Comparison of ENCODE assay signal across 8 cellular contexts in genomic region chr5:175979371-175979995, GRCh38. TPM values are rescaled to one million over a fixed set of nuclear protein-coding genes. Genes with fewer than 3 reads are reported as not detected.
A peak's percentile ranks its signal among the peaks of the same experiment; 100 is the strongest.
DNase-seq lines count a peak whose midpoint lies in the region; ATAC-seq, FAIRE-seq and TF ChIP-seq lines count a peak whose summit lies in the region.
"Not testable (repeated sequence)": the region's sequence is repeated elsewhere in the genome, so short reads cannot be mapped to it uniquely, and the experiment has no call there.

No MANE protein-coding gene starts in this region.

- in situ Hi-C loops in K562 (cut with MboI); HepG2 (cut with HindIII; ENCODE audit: extremely low pct_ligation_motif_present, low pct_unique_long_range_greater_than_20kb): not testable (repeated sequence)

- not testable (repeated sequence) for H4K5ac ChIP-seq in H1 (ENCODE audit: insufficient read length, low read depth, low read length)

- not testable (repeated sequence) for TF ChIP-seq POLR2A in K562 (conservative IDR thresholded peaks at IDR 0.05); H1 (IDR thresholded peaks at IDR 0.05; ENCODE audit: control extremely low read depth in 1 of 2, low read depth in 2 of 2, low read length in 2 of 2); HepG2 (IDR thresholded peaks at IDR 0.05; ENCODE audit: insufficient read depth in 1 of 2, low read depth in 2 of 2, low read length in 2 of 2)

- H3K23me2 ChIP-seq in H1 (ENCODE audit: low read depth, low read length) = not testable (repeated sequence)

- TF ChIP-seq CTCF in K562 (IDR thresholded peaks at IDR 0.05 in 2 of 3, conservative IDR thresholded peaks at IDR 0.05 in 1 of 3; ENCODE audit: insufficient read depth in 2 of 3, low read depth in 1 of 3, low read length in 3 of 3); H1 (IDR thresholded peaks at IDR 0.05; ENCODE audit: control extremely low read depth in 1 of 3, insufficient read depth in 1 of 3, low read depth in 1 of 3, low read length in 3 of 3); foreskin keratinocyte (conservative IDR thresholded peaks at IDR 0.05); HepG2 (CRISPR knock-in tag; IDR thresholded peaks at IDR 0.05); upper lobe of right lung (IDR thresholded peaks at IDR 0.05): not testable (repeated sequence)

- H3K23ac ChIP-seq in H1 (ENCODE audit: insufficient read length) = not testable (repeated sequence)

- not testable (repeated sequence) for H3K4ac ChIP-seq in H1 (replicated peaks; ENCODE audit: insufficient read length, low read depth, low read length)

- H3K9me1 ChIP-seq in K562 (ENCODE audit: control insufficient read depth, insufficient read depth, low read length) = not testable (repeated sequence)

- TF ChIP-seq RAD21 in K562 (CRISPR knock-in tag; conservative IDR thresholded peaks at IDR 0.05 in 1 of 2, IDR thresholded peaks at IDR 0.05 in 1 of 2); H1 (IDR thresholded peaks at IDR 0.05 in 1 of 2, conservative IDR thresholded peaks at IDR 0.05 in 1 of 2; ENCODE audit: low read depth in 2 of 2, low read length in 2 of 2); HepG2 (CRISPR knock-in tag; IDR thresholded peaks at IDR 0.05): not testable (repeated sequence)

- H2BK12ac ChIP-seq in H1 (ENCODE audit: low read depth, low read length) = not testable (repeated sequence)

- not testable (repeated sequence) for DNase-seq in GM18507 (ENCODE audit: extremely low spot score, insufficient read length, low read depth); HTR-8/SVneo (ENCODE audit: insufficient read length, low spot score); K562 (ENCODE audit: extremely low read depth in 1 of 4, low spot score in 3 of 4); H1 (ENCODE audit: low read depth in 1 of 2, low spot score in 2 of 2); foreskin keratinocyte; HepG2 (ENCODE audit: low spot score); upper lobe of right lung

- H3K4me3 ChIP-seq in K562; H1 (ENCODE audit: extremely low read depth in 1 of 4, insufficient read depth in 2 of 4, low read depth in 3 of 4, low read length in 4 of 4); HepG2 (replicated peaks in 1 of 3; ENCODE audit: insufficient read depth in 1 of 3, low read depth in 2 of 3, low read length in 3 of 3); upper lobe of right lung: not testable (repeated sequence)

- POLR2A ChIA-PET in K562 (lab: Yijun Ruan, JAX); H1 (lab: Charles Lee; ENCODE audit: partially characterized antibody); HepG2 (lab: Yijun Ruan, JAX): not testable (repeated sequence)

- H4K91ac ChIP-seq in H1 (replicated peaks; ENCODE audit: insufficient read length, low read length) = not testable (repeated sequence)

- H2AFZ ChIP-seq in K562 (ENCODE audit: low read depth, low read length); H1 (ENCODE audit: low read length); HepG2 (ENCODE audit: low read length): not testable (repeated sequence)

- H2BK120ac ChIP-seq in H1 (replicated peaks; ENCODE audit: low read depth, low read length) = not testable (repeated sequence)

- CTCF ChIA-PET in K562 (lab: Yijun Ruan, JAX; ENCODE audit: low intra/inter-chr PET ratio); H1 (lab: Charles Lee; ENCODE audit: partially characterized antibody); HepG2 (lab: Yijun Ruan, JAX; ENCODE audit: low intra/inter-chr PET ratio, low total read pairs): not testable (repeated sequence)

- not testable (repeated sequence) for BruUV-seq in K562 (replicated peaks; lab: Mats Ljungman, UMichigan); HepG2 (replicated peaks; lab: Mats Ljungman, UMichigan)

- H3K56ac ChIP-seq in H1 (replicated peaks; ENCODE audit: insufficient read length, low read depth, low read length) = not testable (repeated sequence)

- not testable (repeated sequence) for H2BK20ac ChIP-seq in H1 (ENCODE audit: low read length)

- H3K27ac ChIP-seq in K562 (ENCODE audit: extremely low read depth, low read depth, low read length); H1 (ENCODE audit: low read depth, low read length); foreskin keratinocyte; HepG2 (ENCODE audit: extremely low read length, insufficient read depth, low read length); upper lobe of right lung: not testable (repeated sequence)

- not testable (repeated sequence) for H4K8ac ChIP-seq in H1 (ENCODE audit: extremely low read depth, insufficient read depth, low read length)

- not testable (repeated sequence) for H2BK5ac ChIP-seq in H1 (ENCODE audit: low read depth, low read length)

- H3K27me3 ChIP-seq in K562 (ENCODE audit: control insufficient read depth in 2 of 2, insufficient read depth in 2 of 2, low read length in 2 of 2); H1 (replicated peaks in 1 of 4; ENCODE audit: control insufficient read depth in 3 of 4, extremely low read depth in 1 of 4, insufficient read depth in 3 of 4, low read length in 3 of 4); foreskin keratinocyte; HepG2 (ENCODE audit: control insufficient read depth in 1 of 2, insufficient read depth in 2 of 2, low read length in 2 of 2); upper lobe of right lung: not testable (repeated sequence)

- FAIRE-seq in GM18507 (lab: Jason Lieb, UNC) = peak; percentile 9
- peak; percentile 49 for FAIRE-seq in HTR-8/SVneo (lab: Jason Lieb, UNC)
- FAIRE-seq in K562 (lab: Jason Lieb, UNC) = not testable (repeated sequence)
- FAIRE-seq in H1 (lab: Jason Lieb, UNC) = peak; percentile 69
- FAIRE-seq in HepG2 (lab: Jason Lieb, UNC) = peak; percentile 21

- not testable (repeated sequence) for H4K20me1 ChIP-seq in K562 (replicated peaks; ENCODE audit: control insufficient read depth, insufficient read depth, low read length); H1 (replicated peaks in 1 of 2; ENCODE audit: control insufficient read depth in 1 of 2, insufficient read depth in 2 of 2, low read length in 2 of 2); HepG2 (ENCODE audit: insufficient read depth, low read length)

- not testable (repeated sequence) for H3K14ac ChIP-seq in H1 (ENCODE audit: insufficient read length)

- not testable (repeated sequence) for H3K4me1 ChIP-seq in K562 (replicated peaks in 1 of 2; ENCODE audit: control insufficient read depth in 2 of 2, insufficient read depth in 2 of 2, low read length in 2 of 2); H1 (replicated peaks in 1 of 4; ENCODE audit: control insufficient read depth in 3 of 4, insufficient read depth in 4 of 4, low read length in 3 of 4); foreskin keratinocyte; HepG2 (ENCODE audit: insufficient read depth, low read length); upper lobe of right lung

- H2BK15ac ChIP-seq in H1 (ENCODE audit: low read length) = not testable (repeated sequence)

- not testable (repeated sequence) for H3K79me1 ChIP-seq in H1 (ENCODE audit: low read depth, low read length)

- 0% methylated on average over 5 of the region's 17 CpGs for WGBS in K562 (ENCODE audit: insufficient coverage, low coverage, missing lambda C conversion rate)
- 60% methylated on average over 3 of the region's 17 CpGs; no CpG with 5 or more reads in 1 of the 2 experiments for WGBS in H1 (ENCODE audit: extremely low coverage in 1 of 2, insufficient coverage in 1 of 2, insufficient read length in 1 of 2, insufficient replicate concordance in 2 of 2, low coverage in 1 of 2, low lambda C conversion rate in 2 of 2, missing lambda C conversion rate in 1 of 2), 2 experiments
- no CpG with 5 or more reads among the region's 17 CpGs for WGBS in HepG2 (ENCODE audit: low lambda C conversion rate)

- not testable (repeated sequence) for H3K9ac ChIP-seq in K562 (ENCODE audit: insufficient read depth in 1 of 2, low read depth in 2 of 2, low read length in 2 of 2); H1 (replicated peaks in 1 of 4; ENCODE audit: extremely low read depth in 1 of 4, low read depth in 3 of 4, low read length in 3 of 4); HepG2 (ENCODE audit: insufficient read depth, low read depth, low read length)

- not testable (repeated sequence) for H3K36me3 ChIP-seq in K562 (ENCODE audit: control insufficient read depth, insufficient read depth, low read length); H1 (ENCODE audit: control insufficient read depth in 2 of 4, insufficient read depth in 4 of 4, low read length in 3 of 4); HepG2 (replicated peaks in 1 of 2; ENCODE audit: control insufficient read depth in 1 of 2, insufficient read depth in 2 of 2, low read length in 2 of 2); upper lobe of right lung

- H3K9me3 ChIP-seq in K562 (replicated peaks; ENCODE audit: control insufficient read depth, insufficient read depth, low read depth, low read length); H1 (ENCODE audit: insufficient read depth in 2 of 2, low read depth in 1 of 2, low read length in 1 of 2); HepG2 (ENCODE audit: low read length); upper lobe of right lung: not testable (repeated sequence)

- ATAC-seq in SK-N-SH treated with all-trans-retinoic acid at 6 μM for 48 hours (peak; percentile 35; the same call in 2 of the 3 replicates), K562 (peak; percentile 61), foreskin keratinocyte (peak; percentile 72), upper lobe of right lung (peak; percentile 73)
- ATAC-seq in HepG2 = not testable (repeated sequence)

- intact Hi-C loops in K562 (cut with micrococcal nuclease); HepG2 (cut with micrococcal nuclease; ENCODE audit: unreplicated experiment); upper lobe of right lung (cut with DNase I): not testable (repeated sequence)

- not testable (repeated sequence) for H3K4me2 ChIP-seq in K562 (ENCODE audit: insufficient read depth, low read length); H1 (ENCODE audit: insufficient read depth in 1 of 2, low read depth in 2 of 2, low read length in 2 of 2); HepG2 (ENCODE audit: low read depth, low read length)

- TF ChIP-seq EP300 in K562 (IDR thresholded peaks at IDR 0.05; ENCODE audit: low read length); H1 (IDR thresholded peaks at IDR 0.05; ENCODE audit: borderline replicate concordance in 1 of 2, low read depth in 2 of 2, low read length in 2 of 2); HepG2 (IDR thresholded peaks at IDR 0.05; ENCODE audit: low read depth in 2 of 2, low read length in 2 of 2); HepG2 (CRISPR knock-in tag; IDR thresholded peaks at IDR 0.05; ENCODE audit: borderline replicate concordance): not testable (repeated sequence)

- H3K18ac ChIP-seq in H1 (ENCODE audit: extremely low read depth, low read length) = not testable (repeated sequence)

- H2AK5ac ChIP-seq in H1 (ENCODE audit: low read depth, low read length) = not testable (repeated sequence)

- not testable (repeated sequence) for H3K79me2 ChIP-seq in K562 (ENCODE audit: control insufficient read depth, insufficient read depth, low read length); H1 (ENCODE audit: control insufficient read depth in 1 of 2, insufficient read depth in 2 of 2, low read length in 2 of 2); HepG2 (ENCODE audit: insufficient read depth, low read length)

RNA-seq across cellular contexts. Expression of gene THOC3, which starts 11.4 kb away (rescaled TPM):
- 47.6 and 67.6 TPM in 2 replicates for total RNA-seq in K562 (2011; cell fraction: chromatin; rRNA removed; ENCODE audit: low replicate concordance)
- total RNA-seq in K562 (2011; cell fraction: nucleolus; rRNA removed) = 35.0 and 36.5 TPM in 2 replicates
- total RNA-seq in K562 (2011; cell fraction: nucleoplasm; rRNA removed) = 35.0 and 43.1 TPM in 2 replicates
- total RNA-seq in K562 (2014; rRNA removed) (127 and 133 TPM in 2 replicates), K562 (2014; rRNA removed; fragmentation: Illumina TruSeq; extraction: Trizol) (91.4 and 104 TPM in 2 replicates), K562 (2015; rRNA removed; fragmentation: Illumina TruSeq; extraction: Trizol) (93.3 and 98.4 TPM in 2 replicates), K562 (2021) (111 and 115 TPM in 2 replicates), foreskin keratinocyte (106 and 154 TPM in 2 replicates), HepG2 (2016; rRNA removed; fragmentation: Illumina TruSeq; extraction: Trizol) (95.1 and 125 TPM in 2 replicates), upper lobe of right lung (22.8 TPM)
- polyA plus RNA-seq in K562 (2011; rRNA removed) (340 and 360 TPM in 2 replicates), K562 (2014; fragmentation: Illumina TruSeq; extraction: Trizol) (112 and 118 TPM in 2 replicates), K562 (2014; fragmentation: Nextera tagmentation; extraction: Ambion mirVana) (10 to 100 TPM; 29.8 to 46.6 TPM), K562 (2014; rRNA removed) (147 and 152 TPM in 2 replicates), H1 (2011; rRNA removed) (60.2 and 65.9 TPM in 2 replicates), foreskin keratinocyte (94.9 and 147 TPM in 2 replicates), HepG2 (2011; rRNA removed) (54.6 and 86.7 TPM in 2 replicates)
- polyA plus RNA-seq in K562 (2011; cell fraction: cytosol; rRNA removed) = 154 and 190 TPM in 2 replicates
- 56.4 and 89.7 TPM in 2 replicates for polyA plus RNA-seq in K562 (2011; cell fraction: nucleus; rRNA removed)
- 59.3 and 74.2 TPM in 2 replicates for polyA plus RNA-seq in K562 (2012)
- 206 and 261 TPM in 2 replicates for polyA minus RNA-seq in K562 (2011; rRNA and poly(A)+ RNA removed)
- 45.1 and 70.5 TPM in 2 replicates for polyA minus RNA-seq in K562 (2011; cell fraction: cytosol; rRNA and poly(A)+ RNA removed)
- 25.0 and 38.1 TPM in 2 replicates for polyA minus RNA-seq in K562 (2011; cell fraction: nucleus; rRNA and poly(A)+ RNA removed)
- total RNA-seq in H1 (2021; fragmentation: NEBNext Ultra II Directional; extraction: Animal tissue kit (Norgen Biotek cat#: 25700)) = 82.7 and 87.1 TPM in 2 replicates
- 81.4 TPM for polyA plus RNA-seq in H1 (2011; cell fraction: cytosol; rRNA removed)
- 45.0 TPM for polyA plus RNA-seq in H1 (2011; cell fraction: nucleus; rRNA removed)
- polyA plus RNA-seq in H1 (2012, experiment 1 of 2) = 48.5 to 102 TPM (median 78.4 TPM) in 4 replicates
- polyA plus RNA-seq in H1 (2012, experiment 2 of 2) = 42.7 TPM
- 39.7 TPM for polyA plus RNA-seq in H1 (2013, experiment 1 of 2)
- polyA plus RNA-seq in H1 (2013, experiment 2 of 2) = 45.8 TPM
- polyA minus RNA-seq in H1 (2011; rRNA and poly(A)+ RNA removed) = 178 and 217 TPM in 2 replicates
- polyA minus RNA-seq in H1 (2011; cell fraction: cytosol; rRNA and poly(A)+ RNA removed) = 56.9 TPM
- 90.4 TPM for polyA minus RNA-seq in H1 (2011; cell fraction: nucleus; rRNA and poly(A)+ RNA removed)
- total RNA-seq in HepG2 (2016; cell fraction: cytosol; rRNA removed; fragmentation: Illumina TruSeq; extraction: Trizol; ENCODE audit: low read depth) = 24.4 and 29.7 TPM in 2 replicates
- 98.6 and 131 TPM in 2 replicates for total RNA-seq in HepG2 (2016; cell fraction: insoluble cytoplasmic fraction; rRNA removed; fragmentation: Illumina TruSeq; extraction: Trizol)
- total RNA-seq in HepG2 (2016; cell fraction: membrane; rRNA removed; fragmentation: Illumina TruSeq; extraction: Trizol) = 38.2 and 39.4 TPM in 2 replicates
- total RNA-seq in HepG2 (2016; cell fraction: nucleus; rRNA removed; fragmentation: Illumina TruSeq; extraction: Trizol) = 41.6 and 47.4 TPM in 2 replicates
- 51.6 and 56.5 TPM in 2 replicates for polyA plus RNA-seq in HepG2 (2011; cell fraction: cytosol; rRNA removed)
- polyA plus RNA-seq in HepG2 (2011; cell fraction: nucleus; rRNA removed) = 17.3 and 20.8 TPM in 2 replicates
- polyA plus RNA-seq in HepG2 (2012) = 24.3 and 40.9 TPM in 2 replicates
- 18.3 and 23.8 TPM in 2 replicates for polyA plus RNA-seq in HepG2 (2016; cell fraction: cytosol; fragmentation: Illumina TruSeq; extraction: Trizol; ENCODE audit: low read depth)
- 122 and 138 TPM in 2 replicates for polyA plus RNA-seq in HepG2 (2016; cell fraction: insoluble cytoplasmic fraction; fragmentation: Illumina TruSeq; extraction: Trizol; ENCODE audit: low read depth)
- polyA plus RNA-seq in HepG2 (2016; cell fraction: membrane; fragmentation: Illumina TruSeq; extraction: Trizol; ENCODE audit: low read depth) = 25.8 and 36.5 TPM in 2 replicates
- 52.5 and 67.8 TPM in 2 replicates for polyA plus RNA-seq in HepG2 (2016; cell fraction: nucleus; fragmentation: Illumina TruSeq; extraction: Trizol; ENCODE audit: insufficient read depth, low read depth)
- polyA minus RNA-seq in HepG2 (2011; rRNA and poly(A)+ RNA removed; ENCODE audit: low replicate concordance) = 26.7 and 64.8 TPM in 2 replicates
- 30.4 and 34.8 TPM in 2 replicates for polyA minus RNA-seq in HepG2 (2011; cell fraction: cytosol; rRNA and poly(A)+ RNA removed)
- 22.3 and 31.0 TPM in 2 replicates for polyA minus RNA-seq in HepG2 (2011; cell fraction: nucleus; rRNA and poly(A)+ RNA removed)
